Comparison of ENCODE assay signal across 27 cellular contexts in genomic region chr11:87889126-87889525, GRCh38.
"Had no signal": no experiment of that assay in that cellular context is flagged by ENCODE, and none has a peak within 500 bp of the region (broad histone marks: within the 10 kb centered on the region; RNA-seq: fewer than 3 reads in every experiment).

No MANE protein-coding gene starts in this region.

- H3K36me3 ChIP-seq: adrenal gland, esophagus muscularis mucosa, WERI-Rb-1 had no signal

- H3K9me3 ChIP-seq: adrenal gland, body of pancreas, esophagus muscularis mucosa had no signal

- H3K4me1 ChIP-seq: adrenal gland, body of pancreas, esophagus muscularis mucosa had no signal

- H3K27me3 ChIP-seq: adrenal gland, body of pancreas, esophagus muscularis mucosa had no signal

- DNase-seq: activated CD4-positive, alpha-beta memory T cell treated with anti-CD3 and anti-CD28 coated beads, Interleukin-2, amount 10 ng/mL, durations not matched to agents 7 days and 5 days; activated CD4-positive, alpha-beta T cell treated with anti-CD3 and anti-CD28 coated beads for 36 hours; activated CD4-positive, alpha-beta T cell treated with anti-CD3 and anti-CD28 coated beads, Interleukin-2, amount 10 ng/mL, durations not matched to agents 7 days and 5 days; activated CD4-positive, alpha-beta T cell treated with anti-CD3 and anti-CD28 coated beads, Interleukin-2, amount 50 U/mL, for 4 hours; activated CD4-positive, CD25-positive, alpha-beta regulatory T cell; activated CD4-positive, CD25-positive, alpha-beta regulatory T cell treated with anti-CD3 and anti-CD28 coated beads, Interleukin-2, amount 50 U/mL, for 72 hours; activated effector memory CD4-positive, alpha-beta T cell treated with Interleukin-2 at 50 U/mL for 16 hours; activated gamma-delta T cell treated with Interleukin-2 at 50 U/mL for 16 hours; activated naive CD4-positive, alpha-beta T cell treated with anti-CD3 and anti-CD28 coated beads, Interleukin-2, amount 50 U/mL, for 16 hours; activated naive CD4-positive, alpha-beta T cell treated with Interleukin-2 at 50 U/mL for 16 hours; activated T-cell treated with anti-CD3 and anti-CD28 coated beads, Interleukin-2, amount 50 U/mL, for 4 hours; adrenal gland; amygdala; aorta; body of pancreas; caudate nucleus; cortex of kidney; dermis blood vessel endothelial cell; effector CD4-positive, alpha-beta T cell; effector memory CD8-positive, alpha-beta T cell; erythroblast; head of caudate nucleus; hippocampal formation; T-cell; T1000; WERI-Rb-1 had no signal

- H3K4me3 ChIP-seq: adrenal gland, body of pancreas, esophagus muscularis mucosa had no signal

- H3K27ac ChIP-seq: adrenal gland, body of pancreas, esophagus muscularis mucosa, WERI-Rb-1 had no signal
